Comparison of ENCODE assay signal across 16 cellular contexts in the genomic region with DNA sequence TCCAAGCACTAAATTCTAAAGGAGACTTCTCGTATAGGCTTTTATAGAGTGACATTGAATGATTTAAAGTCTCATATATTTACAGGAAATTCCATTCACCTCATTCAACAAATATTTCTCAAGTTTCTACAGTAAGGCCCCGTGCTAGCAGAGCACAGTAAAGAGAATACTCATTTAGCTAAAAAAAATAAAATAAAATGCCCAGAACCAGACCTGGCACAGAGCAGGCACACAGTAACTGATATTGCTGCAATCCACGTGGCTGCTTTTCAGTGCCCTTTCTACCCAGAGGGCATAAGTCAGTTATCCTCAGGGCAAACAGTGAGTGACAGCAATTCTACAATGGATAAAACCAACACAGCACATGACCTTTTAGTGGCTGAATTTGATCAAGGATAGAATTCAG. TPM values are rescaled to one million over a fixed set of nuclear protein-coding genes. Genes with fewer than 3 reads are reported as not detected.
DNase-seq lines count a peak whose midpoint lies in the region; ATAC-seq and TF ChIP-seq lines count a peak whose summit lies in the region.
"Had no signal": no experiment of that assay in that cellular context is flagged by ENCODE, and none has a peak within 500 bp of the region (broad histone marks: within the 10 kb centered on the region; RNA-seq: fewer than 3 reads in every experiment).

No MANE protein-coding gene starts in this region.

- H3K27ac ChIP-seq in HEK293 (ENCODE audit: extremely low read depth, low read depth, low read length) (no peak overlapping the region), body of pancreas (no peak overlapping the region)
- H3K27ac ChIP-seq: ascending aorta, thoracic aorta had no signal

- H3K9me3 ChIP-seq in HEK293 (ENCODE audit: control insufficient read depth, insufficient read depth, low read depth, low read length) (no peaks in the 10 kb centered on the region), body of pancreas (no peaks in the 10 kb centered on the region)
- H3K9me3 ChIP-seq: ascending aorta, thoracic aorta had no signal

- no peak overlapping the region for H3K4me3 ChIP-seq in HEK293 (ENCODE audit: low read depth, low read length)
- H3K4me3 ChIP-seq in body of pancreas: no peak overlapping the region
- H3K4me3 ChIP-seq: ascending aorta, thoracic aorta had no signal

- WGBS in body of pancreas, 2 donors: 32 to 44% methylated on average over 3 of the region's 3 CpGs

- no peaks in the 10 kb centered on the region for H3K27me3 ChIP-seq in body of pancreas
- H3K27me3 ChIP-seq: ascending aorta had no signal

- H3K36me3 ChIP-seq in HEK293 (ENCODE audit: control insufficient read depth in 2 of 2, insufficient read depth in 1 of 2, low read length in 2 of 2) (no peaks in the 10 kb centered on the region), body of pancreas (replicated peaks in 1 of 2; ENCODE audit: insufficient read depth in 1 of 2, low read depth in 2 of 2) (no peaks in the 10 kb centered on the region)
- H3K36me3 ChIP-seq: ascending aorta, thoracic aorta had no signal

- peak; percentile 79 for DNase-seq in A172 (ENCODE audit: low spot score)
- peak; percentile 50 for DNase-seq in glomerular visceral epithelial cell (ENCODE audit: extremely low spot score)
- DNase-seq in body of pancreas: no peak
- DNase-seq in ureter (ENCODE audit: low spot score): no peak
- DNase-seq in stimulated activated CD4-positive, alpha-beta T cell treated with anti-CD3 and anti-CD28 coated beads, Interleukin-4, amount 100 ng/mL, for 1 hour: no peak
- no peak for DNase-seq in T-helper 9 cell
- DNase-seq: activated T-cell treated with anti-CD3 and anti-CD28 coated beads, Interleukin-2, amount 50 U/mL, for 24 hours; GDM1; MV-4-11; naive thymus-derived CD4-positive, alpha-beta T cell; NCI-H526 treated with DMSO at 0.1 percent for 48 hours had no signal

- H3K4me1 ChIP-seq in HEK293 (ENCODE audit: control insufficient read depth, insufficient read depth, low read length) (peaks cover 4% of the 10 kb centered on the region; the same call in 1 of the 2 replicates), body of pancreas (peaks cover 4% of the 10 kb centered on the region)
- H3K4me1 ChIP-seq: ascending aorta had no signal

- no peak for TF ChIP-seq POLR2A in body of pancreas (IDR thresholded peaks at IDR 0.05)

- peak; percentile 95 for ATAC-seq in SK-N-SH treated with all-trans-retinoic acid at 6 μM for 48 hours
- ATAC-seq in body of pancreas: no peak
- ATAC-seq: naive thymus-derived CD4-positive, alpha-beta T cell; WTC11 had no signal

- POLR2A ChIA-PET in HEK293 (lab: Yijun Ruan, JAX): no interaction called here

- no peak for TF ChIP-seq CTCF in HEK293 (tag by site-specific recombination; IDR thresholded peaks at IDR 0.05)
- TF ChIP-seq CTCF in body of pancreas (IDR thresholded peaks at IDR 0.05): no peak

- CTCF ChIA-PET in HEK293 (lab: Yijun Ruan, JAX): no interaction called here

- intact Hi-C loops in body of pancreas (cut with DNase I): no loop called here

TF ChIP-seq in HEK293, 187 proteins besides CTCF, POLR2A, EP300 and RAD21:
- TF ChIP-seq ZBTB17 (tag by site-specific recombination; IDR thresholded peaks at IDR 0.05): no peak
- TF ChIP-seq, protein P1, sequence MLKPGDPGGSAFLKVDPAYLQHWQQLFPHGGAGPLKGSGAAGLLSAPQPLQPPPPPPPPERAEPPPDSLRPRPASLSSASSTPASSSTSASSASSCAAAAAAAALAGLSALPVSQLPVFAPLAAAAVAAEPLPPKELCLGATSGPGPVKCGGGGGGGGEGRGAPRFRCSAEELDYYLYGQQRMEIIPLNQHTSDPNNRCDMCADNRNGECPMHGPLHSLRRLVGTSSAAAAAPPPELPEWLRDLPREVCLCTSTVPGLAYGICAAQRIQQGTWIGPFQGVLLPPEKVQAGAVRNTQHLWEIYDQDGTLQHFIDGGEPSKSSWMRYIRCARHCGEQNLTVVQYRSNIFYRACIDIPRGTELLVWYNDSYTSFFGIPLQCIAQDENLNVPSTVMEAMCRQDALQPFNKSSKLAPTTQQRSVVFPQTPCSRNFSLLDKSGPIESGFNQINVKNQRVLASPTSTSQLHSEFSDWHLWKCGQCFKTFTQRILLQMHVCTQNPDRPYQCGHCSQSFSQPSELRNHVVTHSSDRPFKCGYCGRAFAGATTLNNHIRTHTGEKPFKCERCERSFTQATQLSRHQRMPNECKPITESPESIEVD (tag by site-specific recombination; IDR thresholded peaks at IDR 0.05): peak; percentile 66

TF ChIP-seq in SK-N-SH treated with all-trans-retinoic acid at 6 μM for 48 hours, 23 proteins besides CTCF, POLR2A, EP300 and RAD21:
- TF ChIP-seq, protein P2, sequence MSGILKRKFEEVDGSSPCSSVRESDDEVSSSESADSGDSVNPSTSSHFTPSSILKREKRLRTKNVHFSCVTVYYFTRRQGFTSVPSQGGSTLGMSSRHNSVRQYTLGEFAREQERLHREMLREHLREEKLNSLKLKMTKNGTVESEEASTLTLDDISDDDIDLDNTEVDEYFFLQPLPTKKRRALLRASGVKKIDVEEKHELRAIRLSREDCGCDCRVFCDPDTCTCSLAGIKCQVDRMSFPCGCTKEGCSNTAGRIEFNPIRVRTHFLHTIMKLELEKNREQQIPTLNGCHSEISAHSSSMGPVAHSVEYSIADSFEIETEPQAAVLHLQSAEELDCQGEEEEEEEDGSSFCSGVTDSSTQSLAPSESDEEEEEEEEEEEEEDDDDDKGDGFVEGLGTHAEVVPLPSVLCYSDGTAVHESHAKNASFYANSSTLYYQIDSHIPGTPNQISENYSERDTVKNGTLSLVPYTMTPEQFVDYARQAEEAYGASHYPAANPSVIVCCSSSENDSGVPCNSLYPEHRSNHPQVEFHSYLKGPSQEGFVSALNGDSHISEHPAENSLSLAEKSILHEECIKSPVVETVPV (CRISPR knock-in tag; IDR thresholded peaks at IDR 0.05): no peak
- TF ChIP-seq, protein P3, sequence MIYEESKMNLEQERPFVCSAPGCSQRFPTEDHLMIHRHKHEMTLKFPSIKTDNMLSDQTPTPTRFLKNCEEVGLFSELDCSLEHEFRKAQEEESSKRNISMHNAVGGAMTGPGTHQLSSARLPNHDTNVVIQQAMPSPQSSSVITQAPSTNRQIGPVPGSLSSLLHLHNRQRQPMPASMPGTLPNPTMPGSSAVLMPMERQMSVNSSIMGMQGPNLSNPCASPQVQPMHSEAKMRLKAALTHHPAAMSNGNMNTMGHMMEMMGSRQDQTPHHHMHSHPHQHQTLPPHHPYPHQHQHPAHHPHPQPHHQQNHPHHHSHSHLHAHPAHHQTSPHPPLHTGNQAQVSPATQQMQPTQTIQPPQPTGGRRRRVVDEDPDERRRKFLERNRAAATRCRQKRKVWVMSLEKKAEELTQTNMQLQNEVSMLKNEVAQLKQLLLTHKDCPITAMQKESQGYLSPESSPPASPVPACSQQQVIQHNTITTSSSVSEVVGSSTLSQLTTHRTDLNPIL (CRISPR knock-in tag; IDR thresholded peaks at IDR 0.05; ENCODE audit: low read depth): peak; percentile 39; the same call in 1 of the 2 replicates
- peak; percentile 80 for TF ChIP-seq ISL1 (CRISPR knock-in tag; IDR thresholded peaks at IDR 0.05)
TF ChIP-seq in SK-N-SH treated with all-trans-retinoic acid at 6 μM for 48 hours: peak in this region for 2.

RNA-seq across cellular contexts. Expression of a gene that starts 52.6 kb away (rescaled TPM):
- 361 and 387 TPM in 2 replicates for total RNA-seq in A172 (2014; rRNA removed; shearing (Covaris generic))
- total RNA-seq in body of pancreas: 10 to 100 TPM in 1 of 2 donors, 1 to 10 TPM in 1; 5.6 to 43.8 TPM
- 83.7 TPM for total RNA-seq in ureter

Comparison
In these comparisons a context has a peak if more than half of its experiments do, and no peak if none do; other contexts are left out.
1. DNase-seq: peak in A172 (single experiment) and glomerular visceral epithelial cell (single experiment); none in body of pancreas (0 of 4), ureter (single experiment), stimulated activated CD4-positive, alpha-beta T cell treated with anti-CD3 and anti-CD28 coated beads, Interleukin-4, amount 100 ng/mL, for 1 hour (single experiment) and T-helper 9 cell (single experiment).